8 cellular contexts compared by ENCODE assay signal in the genomic region with DNA sequence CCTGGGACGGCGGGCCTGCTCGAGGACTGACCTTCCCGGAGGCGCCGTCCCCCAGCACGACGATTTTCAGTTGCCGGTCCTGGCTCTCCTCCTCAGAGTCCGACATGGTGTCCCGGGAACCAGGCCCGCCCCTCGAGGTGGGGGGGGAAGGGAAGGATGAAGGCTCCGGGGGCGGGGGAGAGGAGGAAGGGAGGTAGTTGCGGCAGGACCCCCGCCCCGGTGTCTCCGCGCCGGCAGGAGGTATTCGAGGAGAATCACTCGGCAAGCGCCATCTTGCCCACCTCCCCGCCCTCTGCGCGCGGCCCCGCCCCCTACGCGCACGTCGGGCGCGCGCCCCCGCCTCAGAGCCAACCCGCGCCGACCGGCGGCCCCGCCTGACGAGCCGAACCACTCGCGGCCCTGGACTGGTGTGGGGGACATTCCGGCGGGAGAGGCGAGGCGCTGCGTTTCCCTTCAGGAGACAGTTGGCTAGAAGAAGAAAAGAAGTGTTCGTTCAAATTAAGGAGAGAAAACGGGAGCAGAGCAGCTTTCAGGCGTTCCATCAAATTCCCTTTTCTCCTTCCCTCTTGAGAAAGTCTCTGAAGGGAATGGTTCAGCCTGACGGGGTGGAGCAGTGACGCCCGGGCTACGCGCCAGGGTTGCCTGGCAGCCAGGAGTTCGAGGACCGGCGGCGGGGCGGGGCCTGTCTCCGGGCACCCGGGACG. TPM values are rescaled to one million over a fixed set of nuclear protein-coding genes. Genes with fewer than 3 reads are reported as not detected.
A peak's percentile ranks its signal among the peaks of the same experiment; 100 is the strongest.
DNase-seq lines count a peak whose midpoint lies in the region; ATAC-seq and TF ChIP-seq lines count a peak whose summit lies in the region.

A gene (minus strand): TSS at position 296 of the 704 bp plus-strand sequence.

- peaks cover 5 to 7% of the 10 kb centered on the region in 2 donors for H3K4me1 ChIP-seq in lung (ENCODE audit: control insufficient read depth in 2 of 2, insufficient read depth in 2 of 2, low read length in 2 of 2)

- no peaks in the 10 kb centered on the region for H3K9me3 ChIP-seq in lung (ENCODE audit: control insufficient read depth in 2 of 2, insufficient read depth in 1 of 2, low read length in 1 of 2)

- no peak for TF ChIP-seq CTCF in lung (IDR thresholded peaks at IDR 0.05; ENCODE audit: control extremely low read depth, extremely low read depth)

- CTCF ChIA-PET in activated CD8-positive, alpha-beta memory T cell treated with anti-CD3 and anti-CD28 coated beads for 36 hours (lab: Charles Lee): no interaction called here

- WGBS in lung, 2 donors: 0 to 1% methylated on average over 47 to 68 of the region's 68 CpGs

- no peaks in the 10 kb centered on the region for H3K27me3 ChIP-seq in lung (ENCODE audit: control insufficient read depth, insufficient read depth)

- POLR2A ChIA-PET in activated CD8-positive, alpha-beta memory T cell treated with anti-CD3 and anti-CD28 coated beads for 36 hours (lab: Charles Lee): interaction anchor here (0.6 kb wide), 1 partner anchor 11 kb away, joined by 3 read pairs; no protein-coding TSS in a partner anchor

- peak; percentile 97 for ATAC-seq in GM21367 (IDR thresholded peaks at IDR 0.05; ENCODE audit: unreplicated experiment)
- peak; percentile 100 for ATAC-seq in lung (ENCODE audit: insufficient read depth, low FRiP score)

- peak within 1 kb of the TSS; percentile 97 to 98 for H3K27ac ChIP-seq in lung (ENCODE audit: low read depth in 1 of 2, low read length in 1 of 2)

- DNase-seq in COLO829 (ENCODE audit: low spot score): peak; percentile 53
- DNase-seq in HT1080 (ENCODE audit: low read depth): peak; percentile 84
- DNase-seq in NOMO-1 (lab: John Stamatoyannopoulos, UW; ENCODE audit: unreplicated experiment in 2 of 2): peak; percentile 90 to 92
- peak; percentile 84 for DNase-seq in effector CD8-positive, alpha-beta T cell (lab: John Stamatoyannopoulos, UW)
- DNase-seq in lung (ENCODE audit: low spot score): peak; percentile 94
- peak; percentile 81 to 89 (median 88) for DNase-seq in stimulated activated CD4-positive, alpha-beta T cell treated with anti-CD3 and anti-CD28 coated beads, TNF-alpha, amount 100 ng/mL, for 24 hours (ENCODE audit: low read depth in 3 of 3)

- H3K4me3 ChIP-seq in lung: peak within 1 kb of the TSS; percentile 67

- no peaks in the 10 kb centered on the region for H3K36me3 ChIP-seq in lung (ENCODE audit: control insufficient read depth in 2 of 2, insufficient read depth in 2 of 2, low read length in 2 of 2)

RNA-seq across cellular contexts. Expression of the gene that starts here (rescaled TPM):
- 11.6 and 14.5 TPM in 2 replicates for total RNA-seq in HT1080 (2014; rRNA removed; shearing (Covaris generic))
- polyA plus RNA-seq in HT1080 (2015; cell fraction: cytosol; rRNA removed): 20.2 and 20.4 TPM in 2 replicates
- 10.2 and 13.1 TPM in 2 replicates for polyA plus RNA-seq in HT1080 (2015; cell fraction: nucleus; rRNA removed)
- 10 to 100 TPM; 16.3 to 17.3 TPM for total RNA-seq in activated CD8-positive, alpha-beta memory T cell treated with anti-CD3 and anti-CD28 coated beads for 36 hours
- 10 to 100 TPM; 16.3 to 27.7 TPM for total RNA-seq in lung
- 10 to 100 TPM; 11.3 to 13.8 TPM for polyA plus RNA-seq in lung

Comparison
In these comparisons a context has a peak if more than half of its experiments do, and no peak if none do; other contexts are left out.
1. Peak in every context shown above with its lines: DNase-seq, ATAC-seq, H3K4me3 ChIP-seq and H3K27ac ChIP-seq.